31 cellular contexts compared by ENCODE assay signal in genomic region chr5:128040927-128041326, GRCh38.
"Had no signal": no experiment of that assay in that cellular context is flagged by ENCODE, and none has a peak within 500 bp of the region (broad histone marks: within the 10 kb centered on the region; RNA-seq: fewer than 3 reads in every experiment).

No MANE protein-coding gene starts in this region.

- DNase-seq: activated B cell treated with CpG ODN at 0.5 μM for 24 hours; activated CD4-positive, alpha-beta memory T cell treated with anti-CD3 and anti-CD28 coated beads, Interleukin-2, amount 10 ng/mL, durations not matched to agents 7 days and 5 days; activated CD4-positive, alpha-beta T cell treated with anti-CD3 and anti-CD28 coated beads for 1 hour; activated CD4-positive, alpha-beta T cell treated with anti-CD3 and anti-CD28 coated beads for 36 hours; activated CD4-positive, alpha-beta T cell treated with anti-CD3 and anti-CD28 coated beads for 48 hours; activated CD4-positive, alpha-beta T cell treated with anti-CD3 and anti-CD28 coated beads, Interleukin-2, amount 10 ng/mL, durations not matched to agents 7 days and 5 days; activated CD4-positive, alpha-beta T cell treated with anti-CD3 and anti-CD28 coated beads, Interleukin-2, amount 50 U/mL, for 48 hours; activated CD8-positive, alpha-beta memory T cell treated with anti-CD3 and anti-CD28 coated beads for 24 hours; activated CD8-positive, alpha-beta memory T cell treated with anti-CD3 and anti-CD28 coated beads, Interleukin-2, amount 10 ng/mL, durations not matched to agents 7 days and 5 days; activated CD8-positive, alpha-beta memory T cell treated with anti-CD3 and anti-CD28 coated beads, Interleukin-2, amount 50 U/mL, for 48 hours; activated CD8-positive, alpha-beta T cell treated with anti-CD3 and anti-CD28 coated beads, Interleukin-2, amount 10 ng/mL, durations not matched to agents 7 days and 5 days; activated effector memory CD4-positive, alpha-beta T cell treated with Interleukin-2 at 50 U/mL for 16 hours; activated gamma-delta T cell; activated naive CD4-positive, alpha-beta T cell treated with anti-CD3 and anti-CD28 coated beads, Interleukin-2, amount 10 ng/mL, durations not matched to agents 7 days and 5 days; activated naive CD4-positive, alpha-beta T cell treated with Interleukin-2 at 50 U/mL for 16 hours; activated naive CD8-positive, alpha-beta T cell treated with anti-CD3 and anti-CD28 coated beads, Interleukin-2, amount 10 ng/mL, durations not matched to agents 7 days and 5 days; activated naive CD8-positive, alpha-beta T cell treated with anti-CD3 and anti-CD28 coated beads, Interleukin-2, amount 50 U/mL, for 24 hours; activated T-cell treated with anti-CD3 and anti-CD28 coated beads, Interleukin-2, amount 50 U/mL, for 24 hours; activated T-cell treated with anti-CD3 and anti-CD28 coated beads, Interleukin-2, amount 50 U/mL, for 48 hours; amygdala; anterior cingulate cortex; caudate nucleus; cerebellar nuclear complex; T-helper 1 cell; T-helper 2 cell; T-helper 9 cell had no signal

- H3K36me3 ChIP-seq: ascending aorta, cardiac muscle cell had no signal

- H3K9me3 ChIP-seq: ascending aorta had no signal

- ATAC-seq: activated CD4-positive, alpha-beta T cell treated with anti-CD3 and anti-CD28 coated beads for 36 hours; activated CD8-positive, alpha-beta memory T cell treated with anti-CD3 and anti-CD28 coated beads, Interleukin-2, amount 10 ng/mL, durations not matched to agents 7 days and 5 days; activated CD8-positive, alpha-beta T cell treated with anti-CD3 and anti-CD28 coated beads, Interleukin-2, amount 10 ng/mL, durations not matched to agents 7 days and 5 days; activated naive CD8-positive, alpha-beta T cell treated with anti-CD3 and anti-CD28 coated beads, Interleukin-2, amount 50 U/mL, for 24 hours had no signal

- H3K27me3 ChIP-seq: ascending aorta, cardiac muscle cell had no signal

- FAIRE-seq: bronchial epithelial cell, TTC549 had no signal

- H3K4me3 ChIP-seq: ascending aorta, cardiac muscle cell had no signal

- H3K27ac ChIP-seq: ascending aorta, cardiac muscle cell, VCaP had no signal
